Comparison of ENCODE assay signal across 8 cellular contexts in genomic region chr17:64777413-64778101, GRCh38.
DNase-seq lines count a peak whose midpoint lies in the region; ATAC-seq and TF ChIP-seq lines count a peak whose summit lies in the region.

No MANE protein-coding gene starts in this region.

- no peak for TF ChIP-seq CTCF in NB4 (IDR thresholded peaks at IDR 0.05; ENCODE audit: low read depth, low read length)

- peaks cover 0 to 74% (median 56%) of the 10 kb centered on the region in 5 donors for H3K4me1 ChIP-seq in subcutaneous abdominal adipose tissue (ENCODE audit: control insufficient read depth in 5 of 5, insufficient read depth in 5 of 5, low read length in 5 of 5)

- peaks cover 4% of the 10 kb centered on the region for H3K27me3 Mint-ChIP-seq in activated naive CD8-positive, alpha-beta T cell treated with anti-CD3 and anti-CD28 coated beads, Interleukin-2, amount 10 ng/mL, durations not matched to agents 7 days and 5 days

- peaks cover 0 to 18% (median 0%) of the 10 kb centered on the region in 5 donors for H3K27me3 ChIP-seq in subcutaneous abdominal adipose tissue (ENCODE audit: control insufficient read depth in 5 of 5, insufficient read depth in 4 of 5, low read length in 5 of 5)

- no peaks in the 10 kb centered on the region for H3K9me3 Mint-ChIP-seq in activated naive CD8-positive, alpha-beta T cell treated with anti-CD3 and anti-CD28 coated beads, Interleukin-2, amount 10 ng/mL, durations not matched to agents 7 days and 5 days

- H3K4me3 ChIP-seq in NB4 (ENCODE audit: low read depth, low read length) (no peak overlapping the region), subcutaneous abdominal adipose tissue (ENCODE audit: low read depth in 1 of 5, low read length in 5 of 5) (peak overlapping the region; percentile 32 to 62 (median 55))

- peak overlapping the region in 2 of 5 donors; percentile 25 to 53 for H3K9ac ChIP-seq in subcutaneous abdominal adipose tissue (ENCODE audit: low read length in 5 of 5)

- H3K36me3 Mint-ChIP-seq in activated naive CD8-positive, alpha-beta T cell treated with anti-CD3 and anti-CD28 coated beads, Interleukin-2, amount 10 ng/mL, durations not matched to agents 7 days and 5 days: peaks cover 3% of the 10 kb centered on the region

- H3K27ac ChIP-seq in subcutaneous abdominal adipose tissue (ENCODE audit: low read depth, low read length): peak overlapping the region; percentile 40

- no peak for ATAC-seq in activated naive CD8-positive, alpha-beta T cell treated with anti-CD3 and anti-CD28 coated beads, Interleukin-2, amount 10 ng/mL, durations not matched to agents 7 days and 5 days (ENCODE audit: low read depth)
- no peak for ATAC-seq in HG03469 (IDR thresholded peaks at IDR 0.05; ENCODE audit: unreplicated experiment)

- no peak overlapping the region for H3K27ac Mint-ChIP-seq in activated naive CD8-positive, alpha-beta T cell treated with anti-CD3 and anti-CD28 coated beads, Interleukin-2, amount 10 ng/mL, durations not matched to agents 7 days and 5 days

- POLR2A ChIA-PET in activated naive CD8-positive, alpha-beta T cell treated with anti-CD3 and anti-CD28 coated beads, Interleukin-2, amount 10 ng/mL, durations not matched to agents 7 days and 5 days (lab: Charles Lee): no interaction called here

- DNase-seq in DMS53 (lab: John Stamatoyannopoulos, UW) (peak; percentile 80), NB4 (ENCODE audit: low read depth) (peak; percentile 25), kidney tubule cell (ENCODE audit: low spot score) (peak; percentile 26), OCI-M2 (lab: John Stamatoyannopoulos, UW; ENCODE audit: unreplicated experiment) (no peak), HuH-7.5 (ENCODE audit: low spot score) (no peak)
- DNase-seq in activated naive CD8-positive, alpha-beta T cell treated with anti-CD3 and anti-CD28 coated beads, Interleukin-2, amount 10 ng/mL, durations not matched to agents 7 days and 5 days: peak; percentile 29

- peaks cover 28% of the 10 kb centered on the region for H3K4me1 Mint-ChIP-seq in activated naive CD8-positive, alpha-beta T cell treated with anti-CD3 and anti-CD28 coated beads, Interleukin-2, amount 10 ng/mL, durations not matched to agents 7 days and 5 days

- H3K4me3 Mint-ChIP-seq in activated naive CD8-positive, alpha-beta T cell treated with anti-CD3 and anti-CD28 coated beads, Interleukin-2, amount 10 ng/mL, durations not matched to agents 7 days and 5 days: peak overlapping the region; percentile 48

- no peak for TF ChIP-seq POLR2A in NB4 (IDR thresholded peaks at IDR 0.05; ENCODE audit: extremely low read depth, insufficient read length)

- no peaks in the 10 kb centered on the region for H3K9me3 ChIP-seq in subcutaneous abdominal adipose tissue (ENCODE audit: control insufficient read depth in 5 of 5, low read length in 5 of 5)

- H3K36me3 ChIP-seq in subcutaneous abdominal adipose tissue (ENCODE audit: control insufficient read depth in 5 of 5, insufficient read depth in 5 of 5, low read length in 5 of 5): peaks cover 0 to 4% (median 0%) of the 10 kb centered on the region in 5 donors

Comparison
In these comparisons a context has a peak if more than half of its experiments do, and no peak if none do; other contexts are left out.
1. DNase-seq: peak in DMS53 (single experiment), NB4 (single experiment), activated naive CD8-positive, alpha-beta T cell treated with anti-CD3 and anti-CD28 coated beads, Interleukin-2, amount 10 ng/mL, durations not matched to agents 7 days and 5 days (single experiment) and kidney tubule cell (single experiment); none in OCI-M2 (single experiment) and HuH-7.5 (single experiment).